12 cellular contexts compared by ENCODE assay signal in the genomic region with DNA sequence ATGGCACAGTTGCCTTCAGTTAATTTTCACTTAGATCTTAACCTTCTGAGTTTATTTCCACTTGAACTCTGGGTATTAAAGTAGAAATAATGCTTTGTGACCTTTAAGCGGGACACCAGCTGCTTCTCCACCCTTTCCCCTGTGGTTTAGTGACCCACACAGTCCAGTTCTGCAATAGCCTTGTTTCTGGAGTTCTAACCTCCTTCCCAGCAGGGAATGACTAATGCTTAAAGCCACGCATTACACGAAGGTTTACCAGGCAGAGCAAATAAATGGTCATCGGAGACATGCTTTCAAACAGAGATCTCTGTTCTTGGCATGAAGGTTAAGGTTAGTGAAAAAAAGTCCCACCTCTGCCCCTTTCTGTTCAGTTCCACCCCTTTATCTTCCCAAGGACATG. TPM values are rescaled to one million over a fixed set of nuclear protein-coding genes. Genes with fewer than 3 reads are reported as not detected.
DNase-seq lines count a peak whose midpoint lies in the region; ATAC-seq, FAIRE-seq and TF ChIP-seq lines count a peak whose summit lies in the region.
"Had no signal": no experiment of that assay in that cellular context is flagged by ENCODE, and none has a peak within 500 bp of the region (broad histone marks: within the 10 kb centered on the region; RNA-seq: fewer than 3 reads in every experiment).

No MANE protein-coding gene starts in this region.

- H3K79me2 ChIP-seq in smooth muscle cell (ENCODE audit: low read depth): no peaks in the 10 kb centered on the region

- TF ChIP-seq CTCF in bronchial epithelial cell (IDR thresholded peaks at IDR 0.05; ENCODE audit: insufficient read depth, low read length, severe bottlenecking) (no peak), smooth muscle cell (IDR thresholded peaks at IDR 0.05; ENCODE audit: borderline replicate concordance, insufficient read depth, poor library complexity, severe bottlenecking) (no peak)

- intact Hi-C loops in activated T-helper 2 cell treated with anti-CD3 and anti-CD28 coated beads, Interferon-gamma antibody, Interleukin-2, Interleukin-4, amounts not matched to agents 10 μg/mL and 5 μg/mL and 100 μg/mL, durations not matched to agents 14 hours and 24 hours and 36 hours (cut with micrococcal nuclease): no loop called here

- H2AFZ ChIP-seq in smooth muscle cell (ENCODE audit: low read depth): peak overlapping the region; percentile 59

- peak overlapping the region; percentile 88 for H3K27ac ChIP-seq in smooth muscle cell (ENCODE audit: low read depth)
- H3K27ac ChIP-seq: testis had no signal

- peak overlapping the region; percentile 27 for H3K9ac ChIP-seq in smooth muscle cell (ENCODE audit: low read depth)

- H4K20me1 ChIP-seq in smooth muscle cell (ENCODE audit: low read depth): no peaks in the 10 kb centered on the region

- peak overlapping the region; percentile 57 for H3K4me2 ChIP-seq in smooth muscle cell

- peaks cover 18% of the 10 kb centered on the region for H3F3A ChIP-seq in smooth muscle cell (ENCODE audit: low read depth)

- no peaks in the 10 kb centered on the region for H3K9me3 ChIP-seq in smooth muscle cell (replicated peaks; ENCODE audit: low read depth)
- H3K9me3 ChIP-seq: testis had no signal

- WGBS in smooth muscle cell (ENCODE audit: low lambda C conversion rate): 2% methylated on average over 4 of the region's 4 CpGs

- H3K27me3 Mint-ChIP-seq in activated T-helper 2 cell treated with anti-CD3 and anti-CD28 coated beads, Interferon-gamma antibody, Interleukin-2, Interleukin-4, amounts not matched to agents 10 μg/mL and 5 μg/mL and 100 μg/mL, durations not matched to agents 14 hours and 24 hours and 36 hours (ENCODE audit: low read depth): peaks cover 21% of the 10 kb centered on the region

- H3K36me3 Mint-ChIP-seq in activated T-helper 2 cell treated with anti-CD3 and anti-CD28 coated beads, Interferon-gamma antibody, Interleukin-2, Interleukin-4, amounts not matched to agents 10 μg/mL and 5 μg/mL and 100 μg/mL, durations not matched to agents 14 hours and 24 hours and 36 hours (ENCODE audit: low read depth): no peaks in the 10 kb centered on the region
- H3K36me3 Mint-ChIP-seq: activated naive CD8-positive, alpha-beta T cell treated with anti-CD3 and anti-CD28 coated beads, Interleukin-2, amount 10 ng/mL, durations not matched to agents 7 days and 5 days had no signal

- H3K4me3 Mint-ChIP-seq in activated T-helper 2 cell treated with anti-CD3 and anti-CD28 coated beads, Interferon-gamma antibody, Interleukin-2, Interleukin-4, amounts not matched to agents 10 μg/mL and 5 μg/mL and 100 μg/mL, durations not matched to agents 14 hours and 24 hours and 36 hours (ENCODE audit: low read depth): no peak overlapping the region
- H3K4me3 Mint-ChIP-seq: activated naive CD8-positive, alpha-beta T cell treated with anti-CD3 and anti-CD28 coated beads, Interleukin-2, amount 10 ng/mL, durations not matched to agents 7 days and 5 days had no signal

- ATAC-seq in HG02571 (IDR thresholded peaks at IDR 0.05; ENCODE audit: unreplicated experiment) (no peak), GM18867 (IDR thresholded peaks at IDR 0.05; ENCODE audit: unreplicated experiment) (no peak)

- H3K27ac Mint-ChIP-seq in activated T-helper 2 cell treated with anti-CD3 and anti-CD28 coated beads, Interferon-gamma antibody, Interleukin-2, Interleukin-4, amounts not matched to agents 10 μg/mL and 5 μg/mL and 100 μg/mL, durations not matched to agents 14 hours and 24 hours and 36 hours: no peak overlapping the region
- H3K27ac Mint-ChIP-seq: activated naive CD8-positive, alpha-beta T cell treated with anti-CD3 and anti-CD28 coated beads, Interleukin-2, amount 10 ng/mL, durations not matched to agents 7 days and 5 days had no signal

- H3K36me3 ChIP-seq in bronchial epithelial cell (ENCODE audit: control insufficient read depth, insufficient read depth, low read length) (no peaks in the 10 kb centered on the region), smooth muscle cell (ENCODE audit: low read depth) (no peaks in the 10 kb centered on the region)

- H3K4me3 ChIP-seq in bronchial epithelial cell (ENCODE audit: low read depth, low read length): no peak overlapping the region
- H3K4me3 ChIP-seq in smooth muscle cell: no peak overlapping the region
- H3K4me3 ChIP-seq: testis had no signal

- H3K4me1 ChIP-seq in smooth muscle cell (ENCODE audit: low read depth): peaks cover 23% of the 10 kb centered on the region
- H3K4me1 ChIP-seq: testis had no signal

- H3K27me3 ChIP-seq in bronchial epithelial cell (ENCODE audit: control insufficient read depth, insufficient read depth, low read length): no peaks in the 10 kb centered on the region
- no peaks in the 10 kb centered on the region for H3K27me3 ChIP-seq in smooth muscle cell (ENCODE audit: low read depth)
- H3K27me3 ChIP-seq: testis had no signal

- no peak for FAIRE-seq in bronchial epithelial cell (lab: Jason Lieb, UNC)

- peak; percentile 67 for DNase-seq in H4 (ENCODE audit: low spot score)
- peak; percentile 83 for DNase-seq in bronchial epithelial cell (ENCODE audit: low read depth)
- DNase-seq in iris pigment epithelial cell (ENCODE audit: low read depth): peak; percentile 95
- DNase-seq in smooth muscle cell (lab: John Stamatoyannopoulos, UW; ENCODE audit: unreplicated experiment): no peak
- DNase-seq in activated T-helper 2 cell treated with anti-CD3 and anti-CD28 coated beads, Interferon-gamma antibody, Interleukin-2, Interleukin-4, amounts not matched to agents 10 μg/mL and 5 μg/mL and 100 μg/mL, durations not matched to agents 14 hours and 24 hours and 36 hours (ENCODE audit: low spot score): no peak
- DNase-seq in NCI-H526 (lab: John Stamatoyannopoulos, UW): no peak
- DNase-seq: activated CD4-positive, CD25-positive, alpha-beta regulatory T cell; activated naive CD8-positive, alpha-beta T cell treated with anti-CD3 and anti-CD28 coated beads, Interleukin-2, amount 10 ng/mL, durations not matched to agents 7 days and 5 days; stimulated activated CD4-positive, alpha-beta T cell treated with anti-CD3 and anti-CD28 coated beads, Interleukin-12 subunit alpha, Interleukin-12 subunit beta, amount 100 ng/mL, for 4 hours had no signal

- H3K9me3 Mint-ChIP-seq in activated T-helper 2 cell treated with anti-CD3 and anti-CD28 coated beads, Interferon-gamma antibody, Interleukin-2, Interleukin-4, amounts not matched to agents 10 μg/mL and 5 μg/mL and 100 μg/mL, durations not matched to agents 14 hours and 24 hours and 36 hours: no peaks in the 10 kb centered on the region
- H3K9me3 Mint-ChIP-seq: activated naive CD8-positive, alpha-beta T cell treated with anti-CD3 and anti-CD28 coated beads, Interleukin-2, amount 10 ng/mL, durations not matched to agents 7 days and 5 days had no signal

- peaks cover 12% of the 10 kb centered on the region for H3K4me1 Mint-ChIP-seq in activated T-helper 2 cell treated with anti-CD3 and anti-CD28 coated beads, Interferon-gamma antibody, Interleukin-2, Interleukin-4, amounts not matched to agents 10 μg/mL and 5 μg/mL and 100 μg/mL, durations not matched to agents 14 hours and 24 hours and 36 hours (ENCODE audit: low read depth)

RNA-seq across cellular contexts. Expression of a gene that starts 25.3 kb away (rescaled TPM):
- total RNA-seq in H4 (2014; rRNA removed; shearing (Covaris generic)): not detected in 2 replicates
- total RNA-seq in bronchial epithelial cell (0.53 TPM in 1 of 2 replicates, not detected in the other), smooth muscle cell (not detected in 2 replicates)
- polyA plus RNA-seq in smooth muscle cell: not detected in 2 replicates
- total RNA-seq in activated T-helper 2 cell treated with anti-CD3 and anti-CD28 coated beads, Interferon-gamma antibody, Interleukin-2, Interleukin-4, amounts not matched to agents 10 μg/mL and 5 μg/mL and 100 μg/mL, durations not matched to agents 14 hours and 24 hours and 36 hours: not detected in 2 replicates
- total RNA-seq: activated naive CD8-positive, alpha-beta T cell treated with anti-CD3 and anti-CD28 coated beads, Interleukin-2, amount 10 ng/mL, durations not matched to agents 7 days and 5 days had no signal

RNA-seq across cellular contexts. Expression of a gene that starts 51.7 kb away (rescaled TPM):
- total RNA-seq in H4 (2014; rRNA removed; shearing (Covaris generic)): not detected in 2 replicates
- not detected in 2 replicates for total RNA-seq in bronchial epithelial cell
- total RNA-seq in smooth muscle cell: 0.58 and 0.72 TPM in 2 replicates
- polyA plus RNA-seq in smooth muscle cell: 0.26 and 0.42 TPM in 2 replicates
- not detected in 2 replicates for total RNA-seq in activated T-helper 2 cell treated with anti-CD3 and anti-CD28 coated beads, Interferon-gamma antibody, Interleukin-2, Interleukin-4, amounts not matched to agents 10 μg/mL and 5 μg/mL and 100 μg/mL, durations not matched to agents 14 hours and 24 hours and 36 hours
- total RNA-seq: activated naive CD8-positive, alpha-beta T cell treated with anti-CD3 and anti-CD28 coated beads, Interleukin-2, amount 10 ng/mL, durations not matched to agents 7 days and 5 days had no signal

Comparison
In these comparisons a context has a peak if more than half of its experiments do, and no peak if none do; other contexts are left out.
1. DNase-seq: peak in H4 (single experiment), bronchial epithelial cell (single experiment) and iris pigment epithelial cell (single experiment); none in smooth muscle cell (single experiment), activated T-helper 2 cell treated with anti-CD3 and anti-CD28 coated beads, Interferon-gamma antibody, Interleukin-2, Interleukin-4, amounts not matched to agents 10 μg/mL and 5 μg/mL and 100 μg/mL, durations not matched to agents 14 hours and 24 hours and 36 hours (single experiment) and NCI-H526 (0 of 2).